In the genomic region with DNA sequence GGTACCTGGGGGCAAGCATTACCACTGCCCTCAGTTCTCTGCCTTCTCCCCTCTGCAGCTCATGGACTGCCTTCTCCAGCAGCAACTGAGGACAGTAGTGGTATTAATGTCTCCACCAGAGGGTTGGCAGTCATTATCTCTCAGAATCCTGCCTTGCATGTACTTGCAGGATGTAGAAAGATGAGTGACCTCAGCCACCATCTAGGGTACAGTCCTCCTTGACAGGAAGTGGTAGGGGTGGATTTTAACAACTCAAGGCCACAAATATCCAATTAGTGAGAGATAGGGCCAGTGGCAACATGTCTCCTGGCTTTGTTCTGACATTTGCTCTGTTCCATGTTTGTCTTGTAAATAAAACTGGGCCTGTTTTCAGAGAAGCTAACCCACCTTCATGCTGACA, we compare ENCODE assay signal across 26 cellular contexts. TPM values are rescaled to one million over a fixed set of nuclear protein-coding genes. Genes with fewer than 3 reads are reported as not detected.
DNase-seq lines count a peak whose midpoint lies in the region; ATAC-seq and TF ChIP-seq lines count a peak whose summit lies in the region.
"Had no signal": no experiment of that assay in that cellular context is flagged by ENCODE, and none has a peak within 500 bp of the region (broad histone marks: within the 10 kb centered on the region; RNA-seq: fewer than 3 reads in every experiment).

No MANE protein-coding gene starts in this region.

- H2AFZ ChIP-seq in DND-41 (ENCODE audit: low read depth, low read length): no peak overlapping the region
- H2AFZ ChIP-seq: GM23248, hepatocyte had no signal

- no peak overlapping the region for H3K4me2 ChIP-seq in DND-41 (ENCODE audit: insufficient read depth, low read length)
- H3K4me2 ChIP-seq: hepatocyte had no signal

- peak; percentile 44 for ATAC-seq in CD8-positive, alpha-beta T cell
- ATAC-seq in DND-41 (ENCODE audit: insufficient read depth, low read depth): peak; percentile 29; the same call in 1 of the 3 replicates
- ATAC-seq in GM21447 (IDR thresholded peaks at IDR 0.05; ENCODE audit: unreplicated experiment): no peak
- ATAC-seq in stimulated activated naive B cell treated with anti-CD40 and anti-IgM and Interleukin-4, amounts not matched to agents 10 μg/mL and 1 μg/mL and 100 μg/mL, for 72 hours (replicated peaks): no peak
- ATAC-seq: mucosa of descending colon had no signal

- H3K27ac Mint-ChIP-seq in CD8-positive, alpha-beta T cell: no peak overlapping the region
- H3K27ac Mint-ChIP-seq in stimulated activated naive B cell treated with anti-CD40 and anti-IgM and Interleukin-4, amounts not matched to agents 10 μg/mL and 1 μg/mL and 100 μg/mL, for 72 hours: no peak overlapping the region
- H3K27ac Mint-ChIP-seq: HFFc6 had no signal

- no peaks in the 10 kb centered on the region for H4K20me1 ChIP-seq in DND-41 (ENCODE audit: insufficient read depth, low read length)

- H3K79me2 ChIP-seq in DND-41 (ENCODE audit: insufficient read depth, low read length): no peaks in the 10 kb centered on the region
- H3K79me2 ChIP-seq: hepatocyte had no signal

- no peaks in the 10 kb centered on the region for H3K4me1 ChIP-seq in CD8-positive, alpha-beta T cell (ENCODE audit: insufficient read depth, low read length)
- H3K4me1 ChIP-seq in DND-41 (ENCODE audit: insufficient read depth, low read length): no peaks in the 10 kb centered on the region
- H3K4me1 ChIP-seq: left ventricle myocardium inferior, tibial artery had no signal

- intact Hi-C loops in CD8-positive, alpha-beta T cell (cut with DNase I, micrococcal nuclease): no loop called here

- H3K9me3 ChIP-seq in CD8-positive, alpha-beta T cell (ENCODE audit: low read length): no peaks in the 10 kb centered on the region
- H3K9me3 ChIP-seq in DND-41 (ENCODE audit: insufficient read depth, low read length, severe bottlenecking): no peaks in the 10 kb centered on the region
- H3K9me3 ChIP-seq: tibial artery had no signal

- no peak for TF ChIP-seq CTCF in CD8-positive, alpha-beta T cell (IDR thresholded peaks at IDR 0.05)
- TF ChIP-seq CTCF in DND-41 (IDR thresholded peaks at IDR 0.05; ENCODE audit: borderline replicate concordance, extremely low read depth, low read length, poor library complexity, severe bottlenecking): no peak
- no peak for TF ChIP-seq CTCF in RWPE1 (conservative IDR thresholded peaks at IDR 0.05; ENCODE audit: low read depth)
- TF ChIP-seq CTCF in epithelial cell of esophagus (IDR thresholded peaks at IDR 0.05; ENCODE audit: insufficient read depth, low read depth, low read length, missing control alignments): no peak

- CTCF ChIA-PET in CD8-positive, alpha-beta T cell (lab: Charles Lee): interaction anchor here (0.6 to 2.6 kb wide), 3 partner anchors 11 to 46 kb away, joined by 3 to 14 read pairs (median 4); no protein-coding TSS in a partner anchor
- CTCF ChIA-PET in RWPE1 (lab: Yijun Ruan, JAX): interaction anchor here (0.6 to 1.0 kb wide), 5 partner anchors 11 to 168 kb away, joined by 3 to 5 read pairs (median 3); no protein-coding TSS in a partner anchor

- POLR2A ChIA-PET in CD8-positive, alpha-beta T cell (lab: Charles Lee): no interaction called here
- POLR2A ChIA-PET in RWPE1 (lab: Yijun Ruan, JAX; ENCODE audit: low non-redundant PET): interaction anchor here (0.6 kb wide), 1 partner anchor 55 kb away, joined by 5 read pairs; no protein-coding TSS in a partner anchor

- H3K27me3 Mint-ChIP-seq in CD8-positive, alpha-beta T cell (ENCODE audit: low read depth): no peaks in the 10 kb centered on the region
- H3K27me3 Mint-ChIP-seq in stimulated activated naive B cell treated with anti-CD40 and anti-IgM and Interleukin-4, amounts not matched to agents 10 μg/mL and 1 μg/mL and 100 μg/mL, for 72 hours: peaks cover 8 to 9% of the 10 kb centered on the region in 2 donors
- H3K27me3 Mint-ChIP-seq: CD4-positive, CD25-positive, alpha-beta regulatory T cell had no signal

- H3K9ac ChIP-seq in DND-41 (ENCODE audit: low read depth, low read length): no peak overlapping the region
- H3K9ac ChIP-seq: GM23248 had no signal

- H3K27me3 ChIP-seq in CD8-positive, alpha-beta T cell (ENCODE audit: insufficient read depth, low read length): no peaks in the 10 kb centered on the region
- no peaks in the 10 kb centered on the region for H3K27me3 ChIP-seq in DND-41 (ENCODE audit: insufficient read depth, low read length, poor library complexity)
- H3K27me3 ChIP-seq: hepatocyte, tibial artery had no signal

- DNase-seq in CD8-positive, alpha-beta T cell: peak in 2 of 7 experiments; percentile 14 to 46
- DNase-seq in DND-41 (no peak), RWPE1 (ENCODE audit: low spot score) (peak; percentile 44), epithelial cell of esophagus (ENCODE audit: low read depth) (peak; percentile 86), NCI-H1092 treated with DMSO at 0.1 percent for 48 hours (lab: John Stamatoyannopoulos, UW) (no peak), T1000 (lab: John Stamatoyannopoulos, UW) (no peak)
- DNase-seq in stimulated activated naive B cell treated with anti-CD40 and anti-IgM and Interleukin-4, amounts not matched to agents 10 μg/mL and 1 μg/mL and 100 μg/mL, for 72 hours: no peak
- DNase-seq: activated CD4-positive, alpha-beta T cell treated with anti-CD3 and anti-CD28 coated beads, Interleukin-2, amount 50 U/mL, for 48 hours; activated naive CD4-positive, alpha-beta T cell treated with anti-CD3 and anti-CD28 coated beads, Interleukin-2, amount 50 U/mL, for 16 hours; cerebellar nuclear complex; DMS153; foreskin melanocyte; GDM1; GM23248; HFFc6; Karpas-422; left ventricle myocardium inferior; mucosa of descending colon; NCI-H1105 treated with DMSO at 0.1 percent for 48 hours; stimulated activated naive CD4-positive, alpha-beta T cell treated with Interleukin-2 at 50 U/mL for 16 hours; WERI-Rb-1 had no signal

- no peak overlapping the region for H3K4me3 Mint-ChIP-seq in CD8-positive, alpha-beta T cell
- no peak overlapping the region for H3K4me3 Mint-ChIP-seq in stimulated activated naive B cell treated with anti-CD40 and anti-IgM and Interleukin-4, amounts not matched to agents 10 μg/mL and 1 μg/mL and 100 μg/mL, for 72 hours
- H3K4me3 Mint-ChIP-seq: HFFc6 had no signal

- peaks cover 5% of the 10 kb centered on the region for H3K4me1 Mint-ChIP-seq in CD8-positive, alpha-beta T cell (ENCODE audit: low read depth)
- no peaks in the 10 kb centered on the region for H3K4me1 Mint-ChIP-seq in stimulated activated naive B cell treated with anti-CD40 and anti-IgM and Interleukin-4, amounts not matched to agents 10 μg/mL and 1 μg/mL and 100 μg/mL, for 72 hours

- H3K36me3 Mint-ChIP-seq in CD8-positive, alpha-beta T cell: no peaks in the 10 kb centered on the region
- peaks cover 0 to 3% of the 10 kb centered on the region in 2 donors for H3K36me3 Mint-ChIP-seq in stimulated activated naive B cell treated with anti-CD40 and anti-IgM and Interleukin-4, amounts not matched to agents 10 μg/mL and 1 μg/mL and 100 μg/mL, for 72 hours

- no peak overlapping the region for H3K4me3 ChIP-seq in CD8-positive, alpha-beta T cell (ENCODE audit: low read depth, low read length)
- H3K4me3 ChIP-seq in DND-41 (ENCODE audit: low read depth in 1 of 2, low read length in 2 of 2) (no peak overlapping the region), epithelial cell of esophagus (ENCODE audit: low read length) (no peak overlapping the region)
- H3K4me3 ChIP-seq: GM23248, hepatocyte, left ventricle myocardium inferior, mucosa of descending colon, skin epidermis, tibial artery had no signal

- H3K9me3 Mint-ChIP-seq in CD8-positive, alpha-beta T cell: peaks cover 7% of the 10 kb centered on the region
- peaks cover 4 to 7% of the 10 kb centered on the region in 2 donors for H3K9me3 Mint-ChIP-seq in stimulated activated naive B cell treated with anti-CD40 and anti-IgM and Interleukin-4, amounts not matched to agents 10 μg/mL and 1 μg/mL and 100 μg/mL, for 72 hours

- H3K36me3 ChIP-seq in CD8-positive, alpha-beta T cell (ENCODE audit: insufficient read depth, low read length): no peaks in the 10 kb centered on the region
- H3K36me3 ChIP-seq in DND-41 (ENCODE audit: insufficient read depth, low read length): no peaks in the 10 kb centered on the region
- H3K36me3 ChIP-seq: left ventricle myocardium inferior, tibial artery, WERI-Rb-1 had no signal

- H3K27ac ChIP-seq in CD8-positive, alpha-beta T cell (ENCODE audit: low read depth, low read length): no peak overlapping the region
- H3K27ac ChIP-seq in DND-41 (ENCODE audit: low read length) (no peak overlapping the region), RWPE1 (no peak overlapping the region)
- H3K27ac ChIP-seq: GM23248, hepatocyte, left ventricle myocardium inferior, skin epidermis, tibial artery, WERI-Rb-1 had no signal

RNA-seq across cellular contexts. Expression of gene F2R, which starts 47.2 kb away (rescaled TPM):
- total RNA-seq in CD8-positive, alpha-beta T cell: 10 to 100 TPM; 10.7 to 12.7 TPM

RNA-seq across cellular contexts. Expression of gene F2RL1, which starts 55.7 kb away (rescaled TPM):
- 1 to 10 TPM; 2.5 to 2.7 TPM for total RNA-seq in CD8-positive, alpha-beta T cell

Comparison
In these comparisons a context has a peak if more than half of its experiments do, and no peak if none do; other contexts are left out.
1. ATAC-seq: peak in CD8-positive, alpha-beta T cell (single experiment) and DND-41 (single experiment); none in GM21447 (single experiment) and stimulated activated naive B cell treated with anti-CD40 and anti-IgM and Interleukin-4, amounts not matched to agents 10 μg/mL and 1 μg/mL and 100 μg/mL, for 72 hours (0 of 2).
2. DNase-seq: peak in RWPE1 (single experiment) and epithelial cell of esophagus (single experiment); none in DND-41 (single experiment), NCI-H1092 treated with DMSO at 0.1 percent for 48 hours (single experiment), T1000 (single experiment) and stimulated activated naive B cell treated with anti-CD40 and anti-IgM and Interleukin-4, amounts not matched to agents 10 μg/mL and 1 μg/mL and 100 μg/mL, for 72 hours (single experiment).